Comparison of ENCODE assay signal across 8 cellular contexts in the genomic region with DNA sequence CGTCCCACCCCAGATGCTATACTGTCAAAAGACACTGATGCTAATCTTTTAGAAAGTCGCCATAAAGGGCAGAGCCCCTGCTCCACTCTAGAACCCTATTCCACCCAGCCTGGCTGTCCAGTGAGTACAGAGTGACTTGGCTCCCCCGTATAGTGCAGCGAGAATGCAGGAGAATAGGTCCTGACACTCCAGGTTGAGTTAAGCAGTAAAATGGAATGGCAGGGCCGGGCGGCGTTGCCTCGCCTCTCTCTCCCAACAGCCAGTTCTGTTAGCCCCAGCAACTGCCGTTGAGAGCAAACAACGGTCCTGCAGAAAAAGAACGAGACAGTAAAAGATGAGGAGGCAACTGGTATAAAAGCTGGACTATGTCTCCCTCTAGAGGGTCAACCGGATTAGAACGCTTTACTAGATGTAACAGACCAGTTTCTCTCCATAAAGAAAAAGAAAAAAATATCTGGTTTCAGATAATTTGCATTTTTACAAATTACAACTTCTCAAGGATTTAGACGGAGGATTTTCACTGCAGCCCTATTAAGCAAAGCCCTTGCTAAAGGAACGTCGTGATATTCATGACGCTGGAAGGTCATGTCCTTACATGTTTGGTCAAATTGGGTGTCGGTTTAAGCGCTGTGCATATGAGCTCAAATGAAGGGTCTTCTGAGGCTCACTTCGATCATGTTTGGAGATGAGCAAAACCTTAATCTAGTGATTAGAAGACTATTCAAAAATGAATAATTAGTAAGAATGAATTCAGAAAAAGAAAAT.
DNase-seq lines count a peak whose midpoint lies in the region; ATAC-seq and TF ChIP-seq lines count a peak whose summit lies in the region.

No MANE protein-coding gene starts in this region.

- H3K9ac ChIP-seq in SK-N-MC (ENCODE audit: insufficient read length), result peak overlapping the region; percentile 75

- no peaks in the 10 kb centered on the region for H3K27me3 ChIP-seq in right cardiac atrium (ENCODE audit: control insufficient read depth, insufficient read depth)
- H3K27me3 ChIP-seq in prostate gland (replicated peaks; ENCODE audit: insufficient read depth), result peaks cover 17% of the 10 kb centered on the region

- ATAC-seq in activated CD4-positive, CD25-positive, alpha-beta regulatory T cell treated with anti-CD3 and anti-CD28 coated beads, Interleukin-2, amount 50 U/mL, for 24 hours, result peak; percentile 87
- peak; percentile 93 for ATAC-seq in HG02759 (IDR thresholded peaks at IDR 0.05; ENCODE audit: unreplicated experiment)
- peak; percentile 92 to 93 for ATAC-seq in right cardiac atrium

- WGBS in right cardiac atrium, result 7% methylated on average over 20 of the region's 20 CpGs
- 5% methylated on average over 20 of the region's 20 CpGs for WGBS in prostate gland

- intact Hi-C loops in right cardiac atrium (cut with DNase I), result no loop called here
- intact Hi-C loops in prostate gland (cut with DNase I), result no loop called here

- H3K36me3 ChIP-seq in SK-N-MC (ENCODE audit: insufficient read depth, low read length), result no peaks in the 10 kb centered on the region; the same call in 1 of the 2 replicates
- H3K36me3 ChIP-seq in prostate gland, result no peaks in the 10 kb centered on the region

- H3K9me3 ChIP-seq in SK-N-MC (ENCODE audit: low read depth, low read length) (peaks cover 3% of the 10 kb centered on the region; the same call in 1 of the 2 replicates), right cardiac atrium (ENCODE audit: control insufficient read depth, low read length) (no peaks in the 10 kb centered on the region), prostate gland (no peaks in the 10 kb centered on the region)

- peak overlapping the region; percentile 79 for H3K27ac ChIP-seq in SK-N-MC
- peak overlapping the region; percentile 37 for H3K27ac ChIP-seq in angular gyrus (ENCODE audit: low read depth, low read length)
- no peak overlapping the region for H3K27ac ChIP-seq in right cardiac atrium (ENCODE audit: low read length)
- H3K27ac ChIP-seq in prostate gland, result no peak overlapping the region

- H3K4me3 ChIP-seq in SK-N-MC (peak overlapping the region; percentile 97), right cardiac atrium (ENCODE audit: low read length) (peak overlapping the region; percentile 38), prostate gland (peak overlapping the region; percentile 7 to 14)

- no peak for TF ChIP-seq POLR2A in prostate gland (IDR thresholded peaks at IDR 0.05)

- TF ChIP-seq CTCF in prostate gland (IDR thresholded peaks at IDR 0.05), result peak; percentile 25 to 66 (median 53)

- no peak for DNase-seq in activated CD4-positive, CD25-positive, alpha-beta regulatory T cell (lab: John Stamatoyannopoulos, UW)
- peak; percentile 71 for DNase-seq in NCI-H1048 (lab: John Stamatoyannopoulos, UW)
- DNase-seq in SK-N-MC (ENCODE audit: low read depth, low spot score), result peak; percentile 89
- DNase-seq in right cardiac atrium, result peak; percentile 25 to 69 (median 46)
- DNase-seq in prostate gland (ENCODE audit: low spot score), result peak; percentile 42

- H3K4me1 ChIP-seq in right cardiac atrium (ENCODE audit: control insufficient read depth, insufficient read depth, low read length) (peaks cover 6% of the 10 kb centered on the region), prostate gland (replicated peaks) (no peaks in the 10 kb centered on the region)

Comparison
In these comparisons a context has a peak if more than half of its experiments do, and no peak if none do; other contexts are left out.
1. DNase-seq: peak in NCI-H1048 (single experiment), SK-N-MC (single experiment), right cardiac atrium (3 of 3) and prostate gland (single experiment); none in activated CD4-positive, CD25-positive, alpha-beta regulatory T cell (0 of 4).
2. H3K27ac ChIP-seq: peak in SK-N-MC (single experiment) and angular gyrus (single experiment); none in right cardiac atrium (single experiment) and prostate gland (0 of 2).
3. H3K4me3 ChIP-seq: peak in every context shown above with its lines; median percentile 97 in SK-N-MC; 38 in right cardiac atrium; 10 in prostate gland.
4. Peak in every context shown above with its lines, with median percentiles within 50 percentile points of each other: ATAC-seq.